ENCODE assay signal across 8 cellular contexts in the genomic region with DNA sequence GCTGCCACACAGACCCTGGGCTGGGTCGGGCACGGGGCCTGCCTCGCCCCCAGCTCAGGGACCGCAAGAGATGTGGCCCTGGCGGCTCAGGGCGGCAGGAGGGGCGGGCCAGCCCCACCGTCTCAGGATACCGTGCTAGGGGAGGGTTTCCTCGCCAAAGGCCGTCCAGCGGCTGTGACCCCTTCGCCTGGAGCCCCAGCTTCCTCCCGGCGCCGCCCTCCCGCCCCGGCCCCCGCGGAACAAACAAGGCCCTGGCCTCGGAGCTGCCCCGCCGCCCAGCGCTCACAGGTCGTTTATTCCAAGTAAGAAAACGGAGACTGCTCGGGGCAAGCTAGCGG. TPM values are rescaled to one million over a fixed set of nuclear protein-coding genes. Genes with fewer than 3 reads are reported as not detected.
DNase-seq lines count a peak whose midpoint lies in the region; ATAC-seq and TF ChIP-seq lines count a peak whose summit lies in the region.

No MANE protein-coding gene starts in this region.

- intact Hi-C loops in heart right ventricle (cut with DNase I): loop anchor here in 4 of 10 donors (5.0 to 10.0 kb wide), 4 partner anchors 52 to 130 kb away; no protein-coding TSS in a partner anchor

- H3K27ac ChIP-seq in SU-DHL-6 (ENCODE audit: low read depth, low read length) (no peak overlapping the region), heart right ventricle (peak overlapping the region; percentile 73 to 94 (median 90))

- in situ Hi-C loops in GM13977 (cut with MboI; ENCODE audit: low pct_unique_long_range_greater_than_20kb, low sequenced_read_pairs, unreplicated experiment): no loop called here

- H3K4me2 ChIP-seq in SU-DHL-6 (ENCODE audit: low read depth, low read length, poor library complexity, severe bottlenecking) (peak overlapping the region; percentile 16), skeletal muscle satellite cell (ENCODE audit: low read length) (peak overlapping the region; percentile 76)

- peaks cover 38% of the 10 kb centered on the region for H3K79me2 ChIP-seq in SU-DHL-6 (ENCODE audit: insufficient read depth, low read length)

- H2AFZ ChIP-seq in SU-DHL-6 (ENCODE audit: low read depth, low read length, severe bottlenecking): no peak overlapping the region

- no peaks in the 10 kb centered on the region for H3K9me2 ChIP-seq in SU-DHL-6 (replicated peaks; ENCODE audit: insufficient read depth, low read length)

- peak overlapping the region; percentile 34 for H3K9ac ChIP-seq in SU-DHL-6 (ENCODE audit: low read length)
- H3K9ac ChIP-seq in skeletal muscle satellite cell (ENCODE audit: low read depth, low read length): peak overlapping the region; percentile 26

- 43 to 59% methylated on average over 18 to 28 of the region's 28 CpGs for WGBS in heart right ventricle, 2 donors

- H3K27me3 ChIP-seq in SU-DHL-6 (ENCODE audit: low read length) (no peaks in the 10 kb centered on the region), heart right ventricle (no peaks in the 10 kb centered on the region), skeletal muscle satellite cell (ENCODE audit: control insufficient read depth, insufficient read depth, low read length) (no peaks in the 10 kb centered on the region)

- no peaks in the 10 kb centered on the region; the same call in 1 of the 2 replicates for H4K20me1 ChIP-seq in SU-DHL-6 (ENCODE audit: low read depth, low read length)

- no peaks in the 10 kb centered on the region for H3K9me3 ChIP-seq in SU-DHL-6 (ENCODE audit: insufficient read depth, low read length)
- no peaks in the 10 kb centered on the region for H3K9me3 ChIP-seq in heart right ventricle
- H3K9me3 ChIP-seq in skeletal muscle satellite cell (replicated peaks; ENCODE audit: low read length): no peaks in the 10 kb centered on the region

- TF ChIP-seq CTCF in GM13977 (IDR thresholded peaks at IDR 0.05; ENCODE audit: extremely low read depth, insufficient read depth, missing control alignments) (no peak), SU-DHL-6 (IDR thresholded peaks at IDR 0.05; ENCODE audit: insufficient read depth, low read length, poor library complexity, severe bottlenecking) (no peak), heart right ventricle (IDR thresholded peaks at IDR 0.05) (no peak)

- DNase-seq in GM13977 (ENCODE audit: low spot score) (peak; percentile 25), heart right ventricle (peak; percentile 36 to 43), NCI-H1694 treated with DMSO at 0.1 percent for 48 hours (lab: John Stamatoyannopoulos, UW) (no peak), GM03348 (ENCODE audit: low spot score) (no peak)
- no peak for DNase-seq in activated CD4-positive, alpha-beta T cell treated with anti-CD3 and anti-CD28 coated beads, Interleukin-2, amount 50 U/mL, for 1 hour

- H3K4me1 ChIP-seq in heart right ventricle (peaks cover 4 to 49% (median 27%) of the 10 kb centered on the region in 9 donors), skeletal muscle satellite cell (ENCODE audit: control insufficient read depth, insufficient read depth, low read length) (peaks cover 6% of the 10 kb centered on the region)

- ATAC-seq in heart right ventricle (peak; percentile 2 to 56 (median 13)), HG03139 (IDR thresholded peaks at IDR 0.05; ENCODE audit: unreplicated experiment) (no peak)

- peak overlapping the region; percentile 51 for H3K4me3 ChIP-seq in SU-DHL-6 (ENCODE audit: insufficient read depth, low read length, poor library complexity, severe bottlenecking)
- H3K4me3 ChIP-seq in heart right ventricle: peak overlapping the region in 9 of 10 donors; percentile 66 to 94 (median 80)
- H3K4me3 ChIP-seq in skeletal muscle satellite cell (ENCODE audit: low read length): peak overlapping the region; percentile 60

- peaks cover 13% of the 10 kb centered on the region for H3F3A ChIP-seq in SU-DHL-6 (ENCODE audit: insufficient read depth)

- H3K36me3 ChIP-seq in SU-DHL-6 (ENCODE audit: low read length): no peaks in the 10 kb centered on the region
- H3K36me3 ChIP-seq in heart right ventricle: peaks cover 0 to 28% (median 0%) of the 10 kb centered on the region in 9 donors
- peaks cover 13% of the 10 kb centered on the region for H3K36me3 ChIP-seq in skeletal muscle satellite cell (ENCODE audit: insufficient read depth, low read length)

RNA-seq across cellular contexts. Expression of gene AP2A2, which starts 0.5 kb away (rescaled TPM):
- total RNA-seq in heart right ventricle: 10 to 100 TPM; 28.9 to 58.4 (median 38.8) TPM
- polyA plus RNA-seq in heart right ventricle: 10 to 100 TPM; 24.3 to 27.9 TPM
- total RNA-seq in skeletal muscle satellite cell (2012; rRNA removed): 43.9 and 45.4 TPM in 2 replicates

RNA-seq across cellular contexts. Expression of gene CHID1, which starts 14.5 kb away (rescaled TPM):
- 10 to 100 TPM; 47.9 to 75.2 (median 62.4) TPM for total RNA-seq in heart right ventricle
- 10 to 100 TPM; 40.1 to 53.5 TPM for polyA plus RNA-seq in heart right ventricle
- total RNA-seq in skeletal muscle satellite cell (2012; rRNA removed): 43.9 and 51.5 TPM in 2 replicates

Comparison
In these comparisons a context has a peak if more than half of its experiments do, and no peak if none do; other contexts are left out.
1. DNase-seq: peak in GM13977 (single experiment) and heart right ventricle (2 of 2); none in NCI-H1694 treated with DMSO at 0.1 percent for 48 hours (single experiment), GM03348 (single experiment) and activated CD4-positive, alpha-beta T cell treated with anti-CD3 and anti-CD28 coated beads, Interleukin-2, amount 50 U/mL, for 1 hour (single experiment).
2. Peak in every context shown above with its lines, with median percentiles within 50 percentile points of each other: H3K4me3 ChIP-seq.